ENCODE assay signal across 10 cellular contexts in genomic region chr2:207484444-207485391, GRCh38. TPM values are rescaled to one million over a fixed set of nuclear protein-coding genes. Genes with fewer than 3 reads are reported as not detected.
DNase-seq lines count a peak whose midpoint lies in the region; ATAC-seq and TF ChIP-seq lines count a peak whose summit lies in the region.
"Had no signal": no experiment of that assay in that cellular context is flagged by ENCODE, and none has a peak within 500 bp of the region (broad histone marks: within the 10 kb centered on the region; RNA-seq: fewer than 3 reads in every experiment).

No MANE protein-coding gene starts in this region.

- no peak overlapping the region for H3K4me2 ChIP-seq in GM23248 (ENCODE audit: unreplicated experiment)

- H3F3A ChIP-seq in GM23248 (ENCODE audit: insufficient read depth), result peaks cover 15% of the 10 kb centered on the region

- 71 to 74% methylated on average over 10 of the region's 10 CpGs for WGBS in GM23248 (ENCODE audit: low coverage in 1 of 2, low lambda C conversion rate in 2 of 2, missing lambda C conversion rate in 2 of 2), 2 experiments
- 80 to 82% methylated on average over 10 of the region's 10 CpGs for WGBS in body of pancreas, 2 donors

- no peak overlapping the region for H3K4me3 Mint-ChIP-seq in activated T-helper 17 cell treated with anti-CD3 and anti-CD28 coated beads, Interleukin-2, amount 50 U/mL, for 72 hours

- H3K27ac Mint-ChIP-seq in activated T-helper 17 cell treated with anti-CD3 and anti-CD28 coated beads, Interleukin-2, amount 50 U/mL, for 72 hours, result no peak overlapping the region

- no peak for TF ChIP-seq CTCF in body of pancreas (IDR thresholded peaks at IDR 0.05)

- H3K79me2 ChIP-seq in GM23248 (ENCODE audit: insufficient read depth), result no peaks in the 10 kb centered on the region

- H3K9ac ChIP-seq in GM23248, result no peak overlapping the region

- no peaks in the 10 kb centered on the region for H3K9me2 ChIP-seq in GM23248 (ENCODE audit: insufficient read depth)

- H3K9me3 ChIP-seq in GM23248 (ENCODE audit: low read depth), result no peaks in the 10 kb centered on the region
- H3K9me3 ChIP-seq in body of pancreas, result no peaks in the 10 kb centered on the region

- in situ Hi-C loops in GM23248 (cut with MboI), result loop anchor here (25.0 kb wide), 1 partner anchor 797 kb away; no protein-coding TSS in a partner anchor

- no peak overlapping the region for H3K4me3 ChIP-seq in GM23248
- no peak overlapping the region for H3K4me3 ChIP-seq in body of pancreas

- no peak for TF ChIP-seq POLR2A in body of pancreas (IDR thresholded peaks at IDR 0.05)

- H3K27ac ChIP-seq in GM23248 (no peak overlapping the region), body of pancreas (no peak overlapping the region)

- H3K36me3 ChIP-seq in GM23248 (ENCODE audit: low read depth) (no peaks in the 10 kb centered on the region), body of pancreas (replicated peaks in 1 of 2; ENCODE audit: insufficient read depth in 1 of 2, low read depth in 2 of 2) (no peaks in the 10 kb centered on the region)

- no peaks in the 10 kb centered on the region for H3K36me3 Mint-ChIP-seq in activated T-helper 17 cell treated with anti-CD3 and anti-CD28 coated beads, Interleukin-2, amount 50 U/mL, for 72 hours (ENCODE audit: low read depth)

- peaks cover 6% of the 10 kb centered on the region for H3K4me1 Mint-ChIP-seq in activated T-helper 17 cell treated with anti-CD3 and anti-CD28 coated beads, Interleukin-2, amount 50 U/mL, for 72 hours

- 0 out of 2 replicates have a peak overlapping the region, but pooled peaks have one; percentile 10 for H2AFZ ChIP-seq in GM23248

- DNase-seq in GM23248, result no peak
- peak; percentile 43 for DNase-seq in M059J (ENCODE audit: low read depth)
- peak; percentile 34 for DNase-seq in myocyte (ENCODE audit: low read depth)
- DNase-seq in ureter (ENCODE audit: low spot score), result no peak
- no peak for DNase-seq in NCI-H82 (lab: John Stamatoyannopoulos, UW)
- DNase-seq in body of pancreas, result no peak
- DNase-seq: activated CD4-positive, CD25-positive, alpha-beta regulatory T cell treated with anti-CD3 and anti-CD28 coated beads, Interleukin-2, amount 50 U/mL, for 72 hours; NCI-H1436 treated with DMSO at 0.1 percent for 48 hours had no signal

- peak; percentile 74 for ATAC-seq in GM18858 (IDR thresholded peaks at IDR 0.05; ENCODE audit: unreplicated experiment)
- no peak for ATAC-seq in activated T-helper 17 cell treated with anti-CD3 and anti-CD28 coated beads, Interleukin-2, amount 50 U/mL, for 72 hours (replicated peaks)
- ATAC-seq in body of pancreas, result no peak

- no peaks in the 10 kb centered on the region for H3K27me3 Mint-ChIP-seq in activated T-helper 17 cell treated with anti-CD3 and anti-CD28 coated beads, Interleukin-2, amount 50 U/mL, for 72 hours

- H3K4me1 ChIP-seq in GM23248 (ENCODE audit: insufficient read depth), result peaks cover 38% of the 10 kb centered on the region
- peaks cover 5% of the 10 kb centered on the region for H3K4me1 ChIP-seq in body of pancreas

- no peaks in the 10 kb centered on the region for H4K20me1 ChIP-seq in GM23248 (ENCODE audit: insufficient read depth)

- intact Hi-C loops in body of pancreas (cut with DNase I), result no loop called here

- H3K9me3 Mint-ChIP-seq in activated T-helper 17 cell treated with anti-CD3 and anti-CD28 coated beads, Interleukin-2, amount 50 U/mL, for 72 hours, result no peaks in the 10 kb centered on the region

- no peaks in the 10 kb centered on the region for H3K27me3 ChIP-seq in GM23248 (replicated peaks; ENCODE audit: insufficient read depth)
- H3K27me3 ChIP-seq in body of pancreas, result no peaks in the 10 kb centered on the region

RNA-seq across cellular contexts. Expression of gene CREB1, which starts 45.0 kb away (rescaled TPM):
- 44.5 and 71.8 TPM in 2 replicates for total RNA-seq in GM23248 (2014; rRNA removed; shearing (Covaris generic))
- polyA plus RNA-seq in GM23248 (2016; fragmentation: Nextera tagmentation; extraction: Ambion mirVana), result 35.9 and 37.7 TPM in 2 replicates
- total RNA-seq in M059J (2014; rRNA removed; shearing (Covaris generic)), result 43.4 and 55.0 TPM in 2 replicates
- total RNA-seq in myocyte (24.6 and 43.5 TPM in 2 replicates), ureter (92.0 TPM), body of pancreas (10 to 100 TPM; 17.9 to 20.1 TPM)
- 17.7 TPM for polyA plus RNA-seq in myocyte (2012)
- 10 to 100 TPM; 84.2 to 97.5 TPM for total RNA-seq in activated T-helper 17 cell treated with anti-CD3 and anti-CD28 coated beads, Interleukin-2, amount 50 U/mL, for 72 hours

Comparison
In these comparisons a context has a peak if more than half of its experiments do, and no peak if none do; other contexts are left out.
1. DNase-seq: peak in M059J (single experiment) and myocyte (single experiment); none in GM23248 (single experiment), ureter (single experiment), NCI-H82 (single experiment) and body of pancreas (0 of 4).